In genomic region chr17:35179379-35179778, GRCh38 we compare ENCODE assay signal across 1 cellular context.
A peak's percentile ranks its signal among the peaks of the same experiment; 100 is the strongest.
TF ChIP-seq lines count a peak whose summit lies in the region.

No MANE protein-coding gene starts in this region.

TF ChIP-seq in K562, 482 proteins besides CTCF, POLR2A, EP300 and RAD21:
- TF ChIP-seq ZNF146 (CRISPR knock-in tag; IDR thresholded peaks at IDR 0.05; ENCODE audit: unreplicated experiment), result peak; percentile 64
